In genomic region chr15:31217067-31217466, GRCh38 we compare ENCODE assay signal across 1 cellular context.
TF ChIP-seq lines count a peak whose summit lies in the region.

No MANE protein-coding gene starts in this region.

TF ChIP-seq in liver, 16 proteins besides CTCF, POLR2A, EP300 and RAD21 (continued from another document):
- TF ChIP-seq, protein P1, sequence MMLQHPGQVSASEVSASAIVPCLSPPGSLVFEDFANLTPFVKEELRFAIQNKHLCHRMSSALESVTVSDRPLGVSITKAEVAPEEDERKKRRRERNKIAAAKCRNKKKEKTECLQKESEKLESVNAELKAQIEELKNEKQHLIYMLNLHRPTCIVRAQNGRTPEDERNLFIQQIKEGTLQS (IDR thresholded peaks at IDR 0.05) = no peak
- no peak for TF ChIP-seq YY1 (IDR thresholded peaks at IDR 0.05)
- no peak for TF ChIP-seq JUND (IDR thresholded peaks at IDR 0.05)
- TF ChIP-seq GABPA (IDR thresholded peaks at IDR 0.05 in 1 of 2, conservative IDR thresholded peaks at IDR 0.05 in 1 of 2) = no peak
- no peak for TF ChIP-seq FOXA1 (IDR thresholded peaks at IDR 0.05)
- no peak for TF ChIP-seq FOXA2 (IDR thresholded peaks at IDR 0.05)
TF ChIP-seq in liver: peak in this region for 0.
